In the genomic region with DNA sequence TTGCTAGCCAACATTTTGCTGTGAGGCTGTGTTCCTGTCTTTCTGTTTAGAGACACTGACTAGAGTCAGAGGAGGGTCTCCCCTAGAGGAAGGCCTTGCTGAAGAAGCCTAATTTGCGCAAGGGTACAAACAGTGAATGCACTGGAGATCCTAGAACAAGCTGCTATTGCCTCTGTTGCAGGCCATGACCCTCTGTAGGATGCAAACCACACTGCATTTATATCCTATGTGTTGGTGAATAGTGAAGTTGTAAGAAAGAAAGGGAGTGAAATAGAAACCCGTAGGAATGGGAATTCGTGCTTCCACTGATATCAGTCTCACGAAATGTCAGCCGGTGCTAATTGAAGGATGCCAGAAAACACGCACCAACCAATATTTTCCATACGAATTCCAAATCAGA, we compare ENCODE assay signal across 1 cellular context.
TF ChIP-seq lines count a peak whose summit lies in the region.

No MANE protein-coding gene starts in this region.

TF ChIP-seq in GM23338, 12 proteins besides CTCF, POLR2A, EP300 and RAD21 (continued from another document):
- TF ChIP-seq, protein P1, sequence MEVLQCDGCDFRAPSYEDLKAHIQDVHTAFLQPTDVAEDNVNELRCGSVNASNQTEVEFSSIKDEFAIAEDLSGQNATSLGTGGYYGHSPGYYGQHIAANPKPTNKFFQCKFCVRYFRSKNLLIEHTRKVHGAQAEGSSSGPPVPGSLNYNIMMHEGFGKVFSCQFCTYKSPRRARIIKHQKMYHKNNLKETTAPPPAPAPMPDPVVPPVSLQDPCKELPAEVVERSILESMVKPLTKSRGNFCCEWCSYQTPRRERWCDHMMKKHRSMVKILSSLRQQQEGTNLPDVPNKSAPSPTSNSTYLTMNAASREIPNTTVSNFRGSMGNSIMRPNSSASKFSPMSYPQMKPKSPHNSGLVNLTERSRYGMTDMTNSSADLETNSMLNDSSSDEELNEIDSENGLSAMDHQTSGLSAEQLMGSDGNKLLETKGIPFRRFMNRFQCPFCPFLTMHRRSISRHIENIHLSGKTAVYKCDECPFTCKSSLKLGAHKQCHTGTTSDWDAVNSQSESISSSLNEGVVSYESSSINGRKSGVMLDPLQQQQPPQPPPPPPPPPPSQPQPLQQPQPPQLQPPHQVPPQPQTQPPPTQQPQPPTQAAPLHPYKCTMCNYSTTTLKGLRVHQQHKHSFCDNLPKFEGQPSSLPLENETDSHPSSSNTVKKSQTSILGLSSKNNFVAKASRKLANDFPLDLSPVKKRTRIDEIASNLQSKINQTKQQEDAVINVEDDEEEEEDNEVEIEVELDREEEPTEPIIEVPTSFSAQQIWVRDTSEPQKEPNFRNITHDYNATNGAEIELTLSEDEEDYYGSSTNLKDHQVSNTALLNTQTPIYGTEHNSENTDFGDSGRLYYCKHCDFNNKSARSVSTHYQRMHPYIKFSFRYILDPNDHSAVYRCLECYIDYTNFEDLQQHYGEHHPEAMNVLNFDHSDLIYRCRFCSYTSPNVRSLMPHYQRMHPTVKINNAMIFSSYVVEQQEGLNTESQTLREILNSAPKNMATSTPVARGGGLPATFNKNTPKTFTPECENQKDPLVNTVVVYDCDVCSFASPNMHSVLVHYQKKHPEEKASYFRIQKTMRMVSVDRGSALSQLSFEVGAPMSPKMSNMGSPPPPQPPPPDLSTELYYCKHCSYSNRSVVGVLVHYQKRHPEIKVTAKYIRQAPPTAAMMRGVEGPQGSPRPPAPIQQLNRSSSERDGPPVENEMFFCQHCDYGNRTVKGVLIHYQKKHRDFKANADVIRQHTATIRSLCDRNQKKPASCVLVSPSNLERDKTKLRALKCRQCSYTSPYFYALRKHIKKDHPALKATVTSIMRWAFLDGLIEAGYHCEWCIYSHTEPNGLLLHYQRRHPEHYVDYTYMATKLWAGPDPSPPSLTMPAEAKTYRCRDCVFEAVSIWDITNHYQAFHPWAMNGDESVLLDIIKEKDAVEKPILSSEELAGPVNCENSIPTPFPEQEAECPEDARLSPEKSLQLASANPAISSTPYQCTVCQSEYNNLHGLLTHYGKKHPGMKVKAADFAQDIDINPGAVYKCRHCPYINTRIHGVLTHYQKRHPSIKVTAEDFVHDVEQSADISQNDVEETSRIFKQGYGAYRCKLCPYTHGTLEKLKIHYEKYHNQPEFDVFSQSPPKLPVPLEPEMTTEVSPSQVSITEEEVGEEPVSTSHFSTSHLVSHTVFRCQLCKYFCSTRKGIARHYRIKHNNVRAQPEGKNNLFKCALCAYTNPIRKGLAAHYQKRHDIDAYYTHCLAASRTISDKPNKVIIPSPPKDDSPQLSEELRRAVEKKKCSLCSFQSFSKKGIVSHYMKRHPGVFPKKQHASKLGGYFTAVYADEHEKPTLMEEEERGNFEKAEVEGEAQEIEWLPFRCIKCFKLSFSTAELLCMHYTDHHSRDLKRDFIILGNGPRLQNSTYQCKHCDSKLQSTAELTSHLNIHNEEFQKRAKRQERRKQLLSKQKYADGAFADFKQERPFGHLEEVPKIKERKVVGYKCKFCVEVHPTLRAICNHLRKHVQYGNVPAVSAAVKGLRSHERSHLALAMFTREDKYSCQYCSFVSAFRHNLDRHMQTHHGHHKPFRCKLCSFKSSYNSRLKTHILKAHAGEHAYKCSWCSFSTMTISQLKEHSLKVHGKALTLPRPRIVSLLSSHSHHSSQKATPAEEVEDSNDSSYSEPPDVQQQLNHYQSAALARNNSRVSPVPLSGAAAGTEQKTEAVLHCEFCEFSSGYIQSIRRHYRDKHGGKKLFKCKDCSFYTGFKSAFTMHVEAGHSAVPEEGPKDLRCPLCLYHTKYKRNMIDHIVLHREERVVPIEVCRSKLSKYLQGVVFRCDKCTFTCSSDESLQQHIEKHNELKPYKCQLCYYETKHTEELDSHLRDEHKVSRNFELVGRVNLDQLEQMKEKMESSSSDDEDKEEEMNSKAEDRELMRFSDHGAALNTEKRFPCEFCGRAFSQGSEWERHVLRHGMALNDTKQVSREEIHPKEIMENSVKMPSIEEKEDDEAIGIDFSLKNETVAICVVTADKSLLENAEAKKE (CRISPR knock-in tag; IDR thresholded peaks at IDR 0.05) = no peak
